In the genomic region with DNA sequence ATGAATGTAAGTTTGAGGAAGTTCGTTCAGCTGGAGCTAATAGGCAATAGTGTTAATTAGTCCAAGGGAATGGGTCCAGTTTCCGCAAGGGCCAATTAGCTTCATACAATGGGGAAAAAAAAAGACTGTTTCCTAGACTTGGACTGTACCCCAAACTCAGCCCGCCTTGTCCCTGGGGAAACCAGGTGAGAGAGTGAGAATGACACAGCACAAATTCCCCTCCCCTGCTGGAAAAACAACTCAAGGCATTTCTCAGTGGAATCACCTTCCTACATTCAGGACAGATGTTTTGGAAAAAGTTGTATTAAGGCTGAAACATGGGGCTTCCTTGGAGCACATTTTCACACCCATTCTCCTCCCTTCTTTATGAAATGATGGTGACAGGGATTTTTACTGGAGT, we compare ENCODE assay signal across 29 cellular contexts.
A peak's percentile ranks its signal among the peaks of the same experiment; 100 is the strongest.
DNase-seq lines count a peak whose midpoint lies in the region; ATAC-seq and TF ChIP-seq lines count a peak whose summit lies in the region.
"Had no signal": no experiment of that assay in that cellular context is flagged by ENCODE, and none has a peak within 500 bp of the region (broad histone marks: within the 10 kb centered on the region; RNA-seq: fewer than 3 reads in every experiment).

No MANE protein-coding gene starts in this region.

- no peak overlapping the region for H2BK12ac ChIP-seq in H9 (ENCODE audit: insufficient read length, low read depth, low read length)

- H3K9ac ChIP-seq in H9 (ENCODE audit: extremely low read depth, insufficient read length, low read length), result no peak overlapping the region
- no peak overlapping the region for H3K9ac ChIP-seq in stomach smooth muscle (ENCODE audit: low read length in 2 of 2)

- H3K27me3 Mint-ChIP-seq in H9 (ENCODE audit: low read depth), result no peaks in the 10 kb centered on the region; the same call in 1 of the 2 replicates
- no peaks in the 10 kb centered on the region for H3K27me3 Mint-ChIP-seq in activated T-helper 1 cell treated with anti-CD3 and anti-CD28 coated beads, Interleukin-12 subunit alpha, Interleukin-12 subunit beta, Interleukin-2, Interleukin-4 antibody, amounts not matched to agents 30 ng/mL and 10 ng/mL and 1 ng/mL, durations not matched to agents 14 hours and 24 hours and 36 hours (ENCODE audit: insufficient read depth)

- no peak overlapping the region for H4K5ac ChIP-seq in H9 (ENCODE audit: insufficient read length, low read depth, low read length)

- H3K27ac ChIP-seq in H9 (ENCODE audit: insufficient read length, low read depth, low read length) (no peak overlapping the region), stomach smooth muscle (ENCODE audit: low read length) (peak overlapping the region; percentile 50)
- H3K27ac ChIP-seq: Peyer's patch, prostate gland, upper lobe of left lung, VCaP had no signal

- ATAC-seq in HG02763 (IDR thresholded peaks at IDR 0.05; ENCODE audit: unreplicated experiment) (no peak), GM18868 (IDR thresholded peaks at IDR 0.05; ENCODE audit: unreplicated experiment) (no peak)
- ATAC-seq: stimulated activated naive CD8-positive, alpha-beta T cell treated with anti-CD3 and anti-CD28 coated beads, Interleukin-15, Interleukin-2, amounts not matched to agents 100 U/mL and 50 U/mL, for 24 hours had no signal

- no peak overlapping the region for H3T11ph ChIP-seq in H9 (ENCODE audit: low read length)

- H2AK5ac ChIP-seq in H9 (ENCODE audit: insufficient read length, low read length), result no peak overlapping the region

- no peaks in the 10 kb centered on the region for H3K79me1 ChIP-seq in H9 (ENCODE audit: insufficient read depth, low read depth, low read length, poor library complexity, severe bottlenecking)

- no peak overlapping the region for H3K4ac ChIP-seq in H9 (ENCODE audit: low read depth, low read length)

- no peak overlapping the region for H2BK15ac ChIP-seq in H9 (ENCODE audit: low read depth, low read length)

- peak overlapping the region in 1 of 2 donors; percentile 48 for H3K4me3 ChIP-seq in stomach smooth muscle (ENCODE audit: low read length in 2 of 2)
- H3K4me3 ChIP-seq: MG63, Peyer's patch, prostate gland, smooth muscle cell, upper lobe of left lung had no signal

- H4K91ac ChIP-seq in H9 (ENCODE audit: insufficient read length, low read depth, low read length), result no peak overlapping the region

- no peaks in the 10 kb centered on the region for H4K20me1 ChIP-seq in H9 (ENCODE audit: control insufficient read depth, insufficient read depth, insufficient read length)

- intact Hi-C loops in activated T-helper 1 cell treated with anti-CD3 and anti-CD28 coated beads, Interleukin-12 subunit alpha, Interleukin-12 subunit beta, Interleukin-2, Interleukin-4 antibody, amounts not matched to agents 30 ng/mL and 10 ng/mL and 1 ng/mL, durations not matched to agents 14 hours and 24 hours and 36 hours (cut with micrococcal nuclease), result no loop called here

- H3K14ac ChIP-seq in H9 (ENCODE audit: insufficient read depth, low read length), result no peak overlapping the region

- no peaks in the 10 kb centered on the region for H3K27me3 ChIP-seq in H9 (ENCODE audit: insufficient read depth, low read length)
- no peaks in the 10 kb centered on the region for H3K27me3 ChIP-seq in stomach smooth muscle (ENCODE audit: control insufficient read depth in 1 of 2, insufficient read depth in 2 of 2, low read length in 2 of 2)
- H3K27me3 ChIP-seq: MG63, Peyer's patch, upper lobe of left lung had no signal

- H3K56ac ChIP-seq in H9 (ENCODE audit: insufficient read length, low read depth, low read length), result no peak overlapping the region

- no peak overlapping the region for H3K4me3 Mint-ChIP-seq in H9
- H3K4me3 Mint-ChIP-seq in activated T-helper 1 cell treated with anti-CD3 and anti-CD28 coated beads, Interleukin-12 subunit alpha, Interleukin-12 subunit beta, Interleukin-2, Interleukin-4 antibody, amounts not matched to agents 30 ng/mL and 10 ng/mL and 1 ng/mL, durations not matched to agents 14 hours and 24 hours and 36 hours, result no peak overlapping the region
- H3K4me3 Mint-ChIP-seq: activated CD4-positive, alpha-beta memory T cell treated with anti-CD3 and anti-CD28 coated beads for 36 hours; neural crest cell; T-helper 1 cell treated with Interleukin-12 subunit alpha and Interleukin-12 subunit beta and Interleukin-4 antibody, amounts not matched to agents 30 μg/mL and 1 μg/mL, for 36 hours had no signal

- H3K79me2 ChIP-seq in H9 (ENCODE audit: insufficient read depth, low read length), result no peaks in the 10 kb centered on the region

- no peaks in the 10 kb centered on the region; a peak in 1 of 7 replicates for H3K36me3 Mint-ChIP-seq in H9 (ENCODE audit: insufficient read depth in 1 of 3, low read depth in 3 of 3)
- no peaks in the 10 kb centered on the region for H3K36me3 Mint-ChIP-seq in activated T-helper 1 cell treated with anti-CD3 and anti-CD28 coated beads, Interleukin-12 subunit alpha, Interleukin-12 subunit beta, Interleukin-2, Interleukin-4 antibody, amounts not matched to agents 30 ng/mL and 10 ng/mL and 1 ng/mL, durations not matched to agents 14 hours and 24 hours and 36 hours (ENCODE audit: low read depth)
- H3K36me3 Mint-ChIP-seq: activated CD4-positive, alpha-beta memory T cell treated with anti-CD3 and anti-CD28 coated beads for 36 hours had no signal

- no peak overlapping the region for H3K4me2 ChIP-seq in H9 (ENCODE audit: insufficient read depth, insufficient read length, low read length)
- H3K4me2 ChIP-seq: smooth muscle cell had no signal

- peak overlapping the region; percentile 95 for H2AFZ ChIP-seq in H9 (ENCODE audit: low read length)

- no peaks in the 10 kb centered on the region for H3K9me3 ChIP-seq in H9 (ENCODE audit: control insufficient read depth, low read depth, low read length)
- H3K9me3 ChIP-seq in stomach smooth muscle (ENCODE audit: control insufficient read depth in 2 of 2, low read length in 2 of 2), result no peaks in the 10 kb centered on the region
- H3K9me3 ChIP-seq: MG63, Peyer's patch, prostate gland, upper lobe of left lung had no signal

- no peak overlapping the region for H3K23ac ChIP-seq in H9 (ENCODE audit: insufficient read length, low read depth, low read length)

- H3K18ac ChIP-seq in H9 (ENCODE audit: insufficient read length, low read depth, low read length), result no peak overlapping the region

- no peak overlapping the region for H2BK5ac ChIP-seq in H9 (ENCODE audit: insufficient read length, low read length)

- no peak overlapping the region for H2BK120ac ChIP-seq in H9 (ENCODE audit: low read depth, low read length, poor library complexity, severe bottlenecking)

- no peak overlapping the region for H2BK20ac ChIP-seq in H9 (ENCODE audit: low read depth, low read length, poor library complexity, severe bottlenecking)

- H3K9me3 Mint-ChIP-seq in H9, result no peaks in the 10 kb centered on the region
- H3K9me3 Mint-ChIP-seq in activated T-helper 1 cell treated with anti-CD3 and anti-CD28 coated beads, Interleukin-12 subunit alpha, Interleukin-12 subunit beta, Interleukin-2, Interleukin-4 antibody, amounts not matched to agents 30 ng/mL and 10 ng/mL and 1 ng/mL, durations not matched to agents 14 hours and 24 hours and 36 hours, result no peaks in the 10 kb centered on the region
- H3K9me3 Mint-ChIP-seq: activated CD4-positive, alpha-beta memory T cell treated with anti-CD3 and anti-CD28 coated beads for 36 hours; neural crest cell; T-helper 1 cell treated with Interleukin-12 subunit alpha and Interleukin-12 subunit beta and Interleukin-4 antibody, amounts not matched to agents 30 μg/mL and 1 μg/mL, for 36 hours had no signal

- no peaks in the 10 kb centered on the region for H3K36me3 ChIP-seq in stomach smooth muscle (ENCODE audit: control insufficient read depth in 2 of 2, insufficient read depth in 2 of 2, low read length in 2 of 2)
- H3K36me3 ChIP-seq: MG63, Peyer's patch, prostate gland, upper lobe of left lung had no signal

- H4K8ac ChIP-seq in H9 (replicated peaks; ENCODE audit: insufficient read length, low read depth, low read length), result no peak overlapping the region

- peaks cover 23 to 26% of the 10 kb centered on the region in 2 experiments for H3K4me1 Mint-ChIP-seq in H9
- H3K4me1 Mint-ChIP-seq in activated T-helper 1 cell treated with anti-CD3 and anti-CD28 coated beads, Interleukin-12 subunit alpha, Interleukin-12 subunit beta, Interleukin-2, Interleukin-4 antibody, amounts not matched to agents 30 ng/mL and 10 ng/mL and 1 ng/mL, durations not matched to agents 14 hours and 24 hours and 36 hours (ENCODE audit: low read depth), result peaks cover 50% of the 10 kb centered on the region

- DNase-seq in H9 (no peak), globus pallidus (ENCODE audit: low spot score) (peak; percentile 48), glomerular visceral epithelial cell (ENCODE audit: extremely low spot score) (no peak)
- no peak for DNase-seq in activated T-helper 1 cell treated with anti-CD3 and anti-CD28 coated beads, Interleukin-12 subunit alpha, Interleukin-12 subunit beta, Interleukin-2, Interleukin-4 antibody, amounts not matched to agents 30 ng/mL and 10 ng/mL and 1 ng/mL, durations not matched to agents 14 hours and 24 hours and 36 hours (ENCODE audit: low spot score)
- DNase-seq in activated naive CD4-positive, alpha-beta T cell treated with anti-CD3 and anti-CD28 coated beads, Interleukin-2, amount 50 U/mL, for 16 hours, result no peak
- DNase-seq: activated CD4-positive, alpha-beta memory T cell treated with anti-CD3 and anti-CD28 coated beads for 36 hours; activated gamma-delta T cell treated with Interleukin-2 at 50 U/mL for 16 hours; activated T-cell treated with anti-CD3 and anti-CD28 coated beads for 4 hours; amniotic stem cell; central memory CD4-positive, alpha-beta T cell; COR-L47; DMS79 treated with DMSO at 0.1 percent for 48 hours; effector CD4-positive, alpha-beta T cell; left ventricle myocardium superior; MG63; NCI-H146; NCI-H82; Peyer's patch; stimulated activated CD4-positive, alpha-beta T cell treated with anti-CD3 and anti-CD28 coated beads, Interleukin-4, amount 100 ng/mL, for 1 hour; stimulated activated naive CD8-positive, alpha-beta T cell treated with anti-CD3 and anti-CD28 coated beads, Interleukin-15, Interleukin-2, amounts not matched to agents 100 U/mL and 50 U/mL, for 24 hours; upper lobe of left lung had no signal

- no peak for TF ChIP-seq CTCF in H9 (conservative IDR thresholded peaks at IDR 0.05)

- H3K4me1 ChIP-seq in H9 (ENCODE audit: insufficient read depth, low read length) (peaks cover 13% of the 10 kb centered on the region; the same call in 1 of the 2 replicates), stomach smooth muscle (ENCODE audit: control insufficient read depth, insufficient read depth, low read length) (peaks cover 51% of the 10 kb centered on the region)
- H3K4me1 ChIP-seq: prostate gland had no signal

- no peaks in the 10 kb centered on the region for H3K23me2 ChIP-seq in H9 (ENCODE audit: insufficient read length, low read depth, low read length, poor library complexity, severe bottlenecking)

- H3K27ac Mint-ChIP-seq in H9, result peak overlapping the region in 1 of 3 experiments; percentile 66; a peak in 1 of 7 replicates
- peak overlapping the region; percentile 5 for H3K27ac Mint-ChIP-seq in activated T-helper 1 cell treated with anti-CD3 and anti-CD28 coated beads, Interleukin-12 subunit alpha, Interleukin-12 subunit beta, Interleukin-2, Interleukin-4 antibody, amounts not matched to agents 30 ng/mL and 10 ng/mL and 1 ng/mL, durations not matched to agents 14 hours and 24 hours and 36 hours
- H3K27ac Mint-ChIP-seq: activated CD4-positive, alpha-beta memory T cell treated with anti-CD3 and anti-CD28 coated beads for 36 hours; T-helper 1 cell treated with Interleukin-12 subunit alpha and Interleukin-12 subunit beta and Interleukin-4 antibody, amounts not matched to agents 30 μg/mL and 1 μg/mL, for 36 hours had no signal

- WGBS in H9 (ENCODE audit: extremely low coverage, insufficient read length, low lambda C conversion rate), result no CpG with 5 or more reads among the region's 3 CpGs
